In genomic region chr12:1594295-1595025, GRCh38 we compare ENCODE assay signal across 8 cellular contexts. TPM values are rescaled to one million over a fixed set of nuclear protein-coding genes. Genes with fewer than 3 reads are reported as not detected.
DNase-seq lines count a peak whose midpoint lies in the region; ATAC-seq and TF ChIP-seq lines count a peak whose summit lies in the region.

Gene FBXL14, minus strand, starts transcription at chr12:1594581. Its CDS starts 515 bp downstream, at chr12:1594066.

- POLR2A ChIA-PET in RWPE1 (lab: Yijun Ruan, JAX; ENCODE audit: low non-redundant PET) = interaction anchor here (0.8 kb wide), 1 partner anchor 8 kb away, joined by 4 read pairs; no protein-coding TSS in a partner anchor

- peaks cover 43% of the 10 kb centered on the region for H3K4me1 ChIP-seq in DOHH2 (ENCODE audit: control insufficient read depth, low read length)

- CTCF ChIA-PET in RWPE1 (lab: Yijun Ruan, JAX) = interaction anchor here (1.1 kb wide), 1 partner anchor 11 kb away, joined by 8 read pairs; no protein-coding TSS in a partner anchor

- peak within 1 kb of the TSS; percentile 88 for H3K4me3 ChIP-seq in DOHH2 (ENCODE audit: low read length)
- peak within 1 kb of the TSS; percentile 99 for H3K4me3 ChIP-seq in neural cell (ENCODE audit: low read length)

- no peaks in the 10 kb centered on the region for H3K27me3 ChIP-seq in DOHH2 (ENCODE audit: control insufficient read depth, low read length)
- no peaks in the 10 kb centered on the region for H3K27me3 ChIP-seq in neural cell (ENCODE audit: insufficient read depth, low read depth, low read length)

- H3K79me2 ChIP-seq in DOHH2 (ENCODE audit: control insufficient read depth, low read length) (peaks cover 44% of the 10 kb centered on the region), neural cell (replicated peaks; ENCODE audit: insufficient read depth, low read length) (peaks cover 67% of the 10 kb centered on the region)

- H3K9me3 Mint-ChIP-seq in stimulated activated naive CD8-positive, alpha-beta T cell treated with anti-CD3 and anti-CD28 coated beads, Interleukin-15, amount 100 ng/mL, for 72 hours = no peaks in the 10 kb centered on the region

- H3K9me2 ChIP-seq in DOHH2 (replicated peaks; ENCODE audit: control insufficient read depth, low read length) (no peaks in the 10 kb centered on the region), neural cell (ENCODE audit: insufficient read depth, low read length) (no peaks in the 10 kb centered on the region)

- H3K9me3 ChIP-seq in DOHH2 (ENCODE audit: control insufficient read depth, insufficient read depth, low read length) (no peaks in the 10 kb centered on the region), neural cell (ENCODE audit: low read length) (no peaks in the 10 kb centered on the region)

- TF ChIP-seq EP300 in neural cell (conservative IDR thresholded peaks at IDR 0.05; ENCODE audit: poor library complexity, severe bottlenecking) = peak; percentile 80

- H3K9ac ChIP-seq in neural cell (ENCODE audit: low read length) = peak within 1 kb of the TSS; percentile 84

- peak within 1 kb of the TSS; percentile 95 to 100 for H3K4me3 Mint-ChIP-seq in stimulated activated naive CD8-positive, alpha-beta T cell treated with anti-CD3 and anti-CD28 coated beads, Interleukin-15, amount 100 ng/mL, for 72 hours

- TF ChIP-seq CTCF in DOHH2 (IDR thresholded peaks at IDR 0.05; ENCODE audit: low read depth, low read length, poor library complexity, severe bottlenecking) = no peak
- TF ChIP-seq CTCF in RWPE1 (conservative IDR thresholded peaks at IDR 0.05; ENCODE audit: low read depth) = no peak
- TF ChIP-seq CTCF in neural cell (IDR thresholded peaks at IDR 0.05; ENCODE audit: poor library complexity, severe bottlenecking) = no peak

- DNase-seq in Kasumi-1 (lab: John Stamatoyannopoulos, UW) (peak; percentile 42 to 69), RWPE1 (ENCODE audit: low spot score) (peak; percentile 67), fibroblast of the conjunctiva (ENCODE audit: low read depth) (peak; percentile 71)
- DNase-seq in activated effector memory CD4-positive, alpha-beta T cell treated with Interleukin-2 at 50 U/mL for 16 hours = peak; percentile 86
- peak; percentile 93 to 95 for DNase-seq in stimulated activated naive CD8-positive, alpha-beta T cell treated with anti-CD3 and anti-CD28 coated beads, Interleukin-15, amount 100 ng/mL, for 72 hours

- peaks cover 49% of the 10 kb centered on the region for H3K4me1 Mint-ChIP-seq in stimulated activated naive CD8-positive, alpha-beta T cell treated with anti-CD3 and anti-CD28 coated beads, Interleukin-15, amount 100 ng/mL, for 72 hours

- H3K27me3 Mint-ChIP-seq in stimulated activated naive CD8-positive, alpha-beta T cell treated with anti-CD3 and anti-CD28 coated beads, Interleukin-15, amount 100 ng/mL, for 72 hours = no peaks in the 10 kb centered on the region

- H3K4me2 ChIP-seq in DOHH2 (ENCODE audit: low read length) (peak within 1 kb of the TSS; percentile 96), neural cell (ENCODE audit: low read length) (peak within 1 kb of the TSS; percentile 96)

- H4K20me1 ChIP-seq in DOHH2 (ENCODE audit: control insufficient read depth, insufficient read depth, low read depth, low read length) (peaks cover 27% of the 10 kb centered on the region), neural cell (ENCODE audit: insufficient read depth) (peaks cover 40% of the 10 kb centered on the region)

- ATAC-seq in GM21825 (IDR thresholded peaks at IDR 0.05; ENCODE audit: unreplicated experiment) = peak; percentile 39
- ATAC-seq in stimulated activated naive CD8-positive, alpha-beta T cell treated with anti-CD3 and anti-CD28 coated beads, Interleukin-15, amount 100 ng/mL, for 72 hours = peak; percentile 79

- H3K27ac Mint-ChIP-seq in stimulated activated naive CD8-positive, alpha-beta T cell treated with anti-CD3 and anti-CD28 coated beads, Interleukin-15, amount 100 ng/mL, for 72 hours = peak within 1 kb of the TSS; percentile 91

- no peak for TF ChIP-seq RAD21 in neural cell (conservative IDR thresholded peaks at IDR 0.05)

- H3K36me3 ChIP-seq in DOHH2 (ENCODE audit: control insufficient read depth, low read length) (peaks cover 38% of the 10 kb centered on the region), neural cell (ENCODE audit: insufficient read depth, low read length) (peaks cover 7% of the 10 kb centered on the region)

- H3K27ac ChIP-seq in DOHH2 (ENCODE audit: low read depth, low read length) = peak within 1 kb of the TSS; percentile 70
- H3K27ac ChIP-seq in RWPE1 = peak within 1 kb of the TSS; percentile 92
- H3K27ac ChIP-seq in neural cell (ENCODE audit: low read length) = peak within 1 kb of the TSS; percentile 90

- peak within 1 kb of the TSS; percentile 71 for H2AFZ ChIP-seq in neural cell (ENCODE audit: low read depth, low read length)

- peaks cover 4% of the 10 kb centered on the region; the same call in 1 of the 2 replicates for H3F3A ChIP-seq in DOHH2 (ENCODE audit: control insufficient read depth, insufficient read depth)
- peaks cover 7% of the 10 kb centered on the region for H3F3A ChIP-seq in neural cell (ENCODE audit: insufficient read depth, low read length, poor library complexity, severe bottlenecking)

TF ChIP-seq in neural cell, 6 proteins besides CTCF, POLR2A, EP300 and RAD21:
- TF ChIP-seq SMC3 (conservative IDR thresholded peaks at IDR 0.05; ENCODE audit: poor library complexity) (peak; percentile 35), POLR2AphosphoS5 (IDR thresholded peaks at IDR 0.05) (peak; percentile 88), EZH2 (IDR thresholded peaks at IDR 0.05; ENCODE audit: borderline replicate concordance, insufficient read depth, low read length, poor library complexity, severe bottlenecking) (no peak), MXI1 (conservative IDR thresholded peaks at IDR 0.05; ENCODE audit: poor library complexity, severe bottlenecking) (peak; percentile 79)

RNA-seq across cellular contexts. Expression of gene FBXL14, which starts in this region (rescaled TPM):
- polyA plus RNA-seq in neural cell = 15.1 and 21.8 TPM in 2 replicates
- polyA minus RNA-seq in neural cell = 49.3 and 63.3 TPM in 2 replicates

Comparison
In these comparisons a context has a peak if more than half of its experiments do, and no peak if none do; other contexts are left out.
1. Peak in every context shown above with its lines: DNase-seq, ATAC-seq, H3K4me3 ChIP-seq and H3K27ac ChIP-seq.